ENCODE assay signal across 8 cellular contexts in genomic region chr1:221741971-221742554, GRCh38. TPM values are rescaled to one million over a fixed set of nuclear protein-coding genes. Genes with fewer than 3 reads are reported as not detected.
A peak's percentile ranks its signal among the peaks of the same experiment; 100 is the strongest.
DNase-seq lines count a peak whose midpoint lies in the region; ATAC-seq and TF ChIP-seq lines count a peak whose summit lies in the region.

Gene DUSP10, minus strand, starts transcription at chr1:221742089. Its CDS starts 2,345 bp downstream, at chr1:221739744.

- H3K4me1 ChIP-seq in gastroesophageal sphincter (peaks cover 0 to 42% (median 0%) of the 10 kb centered on the region in 3 donors), neuronal stem cell (ENCODE audit: control insufficient read depth in 2 of 2, insufficient read depth in 1 of 2, low read depth in 1 of 2, low read length in 2 of 2) (peaks cover 0 to 9% of the 10 kb centered on the region in 2 donors), subcutaneous abdominal adipose tissue (ENCODE audit: control insufficient read depth in 5 of 5, insufficient read depth in 5 of 5, low read length in 5 of 5) (peaks cover 3 to 58% (median 48%) of the 10 kb centered on the region in 5 donors)

- ATAC-seq in gastroesophageal sphincter = peak; percentile 97

- H3K27me3 ChIP-seq in gastroesophageal sphincter = no peaks in the 10 kb centered on the region
- H3K27me3 ChIP-seq in neuronal stem cell (ENCODE audit: control insufficient read depth in 3 of 3, insufficient read depth in 3 of 3, low read depth in 1 of 3, low read length in 3 of 3) = peaks cover 0 to 51% (median 12%) of the 10 kb centered on the region in 3 experiments
- no peaks in the 10 kb centered on the region for H3K27me3 ChIP-seq in subcutaneous abdominal adipose tissue (ENCODE audit: control insufficient read depth in 5 of 5, insufficient read depth in 4 of 5, low read length in 5 of 5)

- H2BK5ac ChIP-seq in neuronal stem cell (ENCODE audit: low read length) = no peak within 1 kb of the TSS

- no peak within 1 kb of the TSS for H2AK5ac ChIP-seq in neuronal stem cell (ENCODE audit: low read depth, low read length)

- peak within 1 kb of the TSS; percentile 84 for H3K4me2 ChIP-seq in neuronal stem cell (ENCODE audit: insufficient read depth, low read length, poor library complexity, severe bottlenecking)

- H3K23ac ChIP-seq in neuronal stem cell (ENCODE audit: low read depth, low read length, poor library complexity) = peak within 1 kb of the TSS; percentile 71

- peak; percentile 99 for DNase-seq in GM04504 (ENCODE audit: low read depth)
- peak; percentile 98 for DNase-seq in HFF-Myc (ENCODE audit: extremely low read depth, low read depth)
- DNase-seq in NAMALWA (ENCODE audit: low spot score) = peak; percentile 99
- DNase-seq in SK-MEL-5 (ENCODE audit: low read depth, low spot score) = peak; percentile 99
- peak; percentile 99 for DNase-seq in activated naive CD4-positive, alpha-beta T cell treated with Interleukin-2 at 50 U/mL for 16 hours
- peak; percentile 96 for DNase-seq in neuronal stem cell (ENCODE audit: low spot score)

- H4K8ac ChIP-seq in neuronal stem cell (ENCODE audit: low read depth, low read length) = no peak within 1 kb of the TSS

- H3K9ac ChIP-seq in neuronal stem cell (ENCODE audit: low read depth, low read length, poor library complexity) = peak within 1 kb of the TSS; percentile 79
- H3K9ac ChIP-seq in subcutaneous abdominal adipose tissue (ENCODE audit: low read length in 5 of 5) = peak within 1 kb of the TSS; percentile 91 to 96 (median 92)

- H3K27ac ChIP-seq in gastroesophageal sphincter = peak within 1 kb of the TSS; percentile 94 to 99 (median 98)
- peak within 1 kb of the TSS; percentile 49 for H3K27ac ChIP-seq in neuronal stem cell (replicated peaks; ENCODE audit: low read length)
- H3K27ac ChIP-seq in subcutaneous abdominal adipose tissue (ENCODE audit: low read depth, low read length) = peak within 1 kb of the TSS; percentile 97

- no peak within 1 kb of the TSS for H2BK120ac ChIP-seq in neuronal stem cell (ENCODE audit: low read depth, low read length)

- H3K79me1 ChIP-seq in neuronal stem cell (ENCODE audit: low read depth, low read length) = no peaks in the 10 kb centered on the region

- H3K14ac ChIP-seq in neuronal stem cell (ENCODE audit: low read length) = no peak within 1 kb of the TSS

- peak within 1 kb of the TSS; percentile 93 for H2AFZ ChIP-seq in neuronal stem cell (ENCODE audit: low read length)

- H4K91ac ChIP-seq in neuronal stem cell (ENCODE audit: low read depth, low read length, poor library complexity) = no peak within 1 kb of the TSS

- peak; percentile 56 to 57 for TF ChIP-seq POLR2A in gastroesophageal sphincter (IDR thresholded peaks at IDR 0.05)

- no peak within 1 kb of the TSS for H2BK15ac ChIP-seq in neuronal stem cell (ENCODE audit: low read length)

- 0% methylated on average over 9 to 19 of the region's 34 CpGs for WGBS in gastroesophageal sphincter (ENCODE audit: low coverage in 1 of 2), 2 donors
- no CpG with 5 or more reads among the region's 34 CpGs for WGBS in neuronal stem cell (ENCODE audit: extremely low coverage in 2 of 2, insufficient read length in 2 of 2, insufficient replicate concordance in 1 of 2), 2 donors

- TF ChIP-seq CTCF in HFF-Myc (IDR thresholded peaks at IDR 0.05; ENCODE audit: low read depth, low read length, missing control alignments) (no peak), gastroesophageal sphincter (IDR thresholded peaks at IDR 0.05) (peak in 1 of 4 experiments; percentile 13)

- H3K4ac ChIP-seq in neuronal stem cell (ENCODE audit: low read length) = no peak within 1 kb of the TSS

- H3K9me3 ChIP-seq in gastroesophageal sphincter = no peaks in the 10 kb centered on the region
- H3K9me3 ChIP-seq in neuronal stem cell (replicated peaks in 1 of 2; ENCODE audit: control insufficient read depth in 2 of 2, insufficient read depth in 1 of 2, low read depth in 1 of 2, low read length in 2 of 2) = no peaks in the 10 kb centered on the region
- no peaks in the 10 kb centered on the region for H3K9me3 ChIP-seq in subcutaneous abdominal adipose tissue (ENCODE audit: control insufficient read depth in 5 of 5, low read length in 5 of 5)

- H3K4me3 ChIP-seq in HFF-Myc (replicated peaks; ENCODE audit: low read depth, low read length) (peak within 1 kb of the TSS; percentile 62), gastroesophageal sphincter (peak within 1 kb of the TSS; percentile 68 to 88), neuronal stem cell (ENCODE audit: low read length in 2 of 2) (peak within 1 kb of the TSS; percentile 68 to 98), subcutaneous abdominal adipose tissue (ENCODE audit: low read depth in 1 of 5, low read length in 5 of 5) (peak within 1 kb of the TSS; percentile 90 to 100 (median 94))

- H3K18ac ChIP-seq in neuronal stem cell (ENCODE audit: low read length) = peak within 1 kb of the TSS; percentile 84

- no peak for TF ChIP-seq EP300 in gastroesophageal sphincter (IDR thresholded peaks at IDR 0.05)

- no peak within 1 kb of the TSS for H2BK12ac ChIP-seq in neuronal stem cell (ENCODE audit: low read length)

- peaks cover 0 to 16% of the 10 kb centered on the region in 2 donors for H3K36me3 ChIP-seq in gastroesophageal sphincter
- H3K36me3 ChIP-seq in neuronal stem cell (replicated peaks in 1 of 2; ENCODE audit: control insufficient read depth in 2 of 2, insufficient read depth in 2 of 2, low read length in 2 of 2) = no peaks in the 10 kb centered on the region
- peaks cover 0 to 21% (median 5%) of the 10 kb centered on the region in 5 donors for H3K36me3 ChIP-seq in subcutaneous abdominal adipose tissue (ENCODE audit: control insufficient read depth in 5 of 5, insufficient read depth in 5 of 5, low read length in 5 of 5)

- in situ Hi-C loops in SK-MEL-5 (cut with HindIII; ENCODE audit: low pct_unique_long_range_greater_than_20kb, low sequenced_read_pairs) = no loop called here

RNA-seq across cellular contexts. Expression of gene DUSP10, which starts in this region (rescaled TPM):
- total RNA-seq in SK-MEL-5 (2014; rRNA removed; shearing (Covaris generic)) = 90.7 and 101 TPM in 2 replicates
- polyA plus RNA-seq in SK-MEL-5 (2015; cell fraction: cytosol; rRNA removed) = 75.5 and 84.1 TPM in 2 replicates
- polyA plus RNA-seq in SK-MEL-5 (2015; cell fraction: nucleus; rRNA removed) = 58.0 and 67.2 TPM in 2 replicates
- total RNA-seq in gastroesophageal sphincter = 10 to 100 TPM in 1 of 4 donors, 1 to 10 TPM in 3; 3.5 to 12.0 (median 5.3) TPM
- polyA plus RNA-seq in neuronal stem cell (2013, experiment 1 of 2) = 1.8 TPM
- 1.5 TPM for polyA plus RNA-seq in neuronal stem cell (2013, experiment 2 of 2)

Comparison
In these comparisons a context has a peak if more than half of its experiments do, and no peak if none do; other contexts are left out.
1. Peak in every context shown above with its lines: DNase-seq, ATAC-seq, H3K4me3 ChIP-seq and H3K27ac ChIP-seq.